In genomic region chr22:42984814-42985540, GRCh38 we compare ENCODE assay signal across 24 cellular contexts. TPM values are rescaled to one million over a fixed set of nuclear protein-coding genes. Genes with fewer than 3 reads are reported as not detected.
DNase-seq lines count a peak whose midpoint lies in the region; ATAC-seq and TF ChIP-seq lines count a peak whose summit lies in the region.
"Had no signal": no experiment of that assay in that cellular context is flagged by ENCODE, and none has a peak within 500 bp of the region (broad histone marks: within the 10 kb centered on the region; RNA-seq: fewer than 3 reads in every experiment).

No MANE protein-coding gene starts in this region.

- no peaks in the 10 kb centered on the region for H3K27me3 Mint-ChIP-seq in activated naive CD4-positive, alpha-beta T cell treated with anti-CD3 and anti-CD28 coated beads, Interleukin-2, amount 10 ng/mL, durations not matched to agents 7 days and 5 days
- H3K27me3 Mint-ChIP-seq: activated CD4-positive, alpha-beta memory T cell treated with anti-CD3 and anti-CD28 coated beads, Interleukin-2, amount 10 ng/mL, durations not matched to agents 7 days and 5 days had no signal

- H3K79me2 ChIP-seq in PC-9 (ENCODE audit: low read depth) = peaks cover 70% of the 10 kb centered on the region

- H2AFZ ChIP-seq in PC-9 = no peak overlapping the region

- CTCF ChIA-PET in AG04450 (lab: Charles Lee) = no interaction called here
- CTCF ChIA-PET in PC-9 (lab: Charles Lee) = no interaction called here
- CTCF ChIA-PET in activated naive CD4-positive, alpha-beta T cell treated with anti-CD3 and anti-CD28 coated beads, Interleukin-2, amount 10 ng/mL, durations not matched to agents 7 days and 5 days (lab: Charles Lee) = no interaction called here

- no peaks in the 10 kb centered on the region for H3K9me3 Mint-ChIP-seq in activated naive CD4-positive, alpha-beta T cell treated with anti-CD3 and anti-CD28 coated beads, Interleukin-2, amount 10 ng/mL, durations not matched to agents 7 days and 5 days
- H3K9me3 Mint-ChIP-seq: activated CD4-positive, alpha-beta memory T cell treated with anti-CD3 and anti-CD28 coated beads, Interleukin-2, amount 10 ng/mL, durations not matched to agents 7 days and 5 days; immature natural killer cell had no signal

- intact Hi-C loops in PC-9 (cut with micrococcal nuclease; ENCODE audit: unreplicated experiment) = no loop called here

- H3K4me3 Mint-ChIP-seq in activated naive CD4-positive, alpha-beta T cell treated with anti-CD3 and anti-CD28 coated beads, Interleukin-2, amount 10 ng/mL, durations not matched to agents 7 days and 5 days = no peak overlapping the region
- H3K4me3 Mint-ChIP-seq: activated CD4-positive, alpha-beta memory T cell treated with anti-CD3 and anti-CD28 coated beads, Interleukin-2, amount 10 ng/mL, durations not matched to agents 7 days and 5 days; immature natural killer cell had no signal

- peaks cover 18% of the 10 kb centered on the region for H4K20me1 ChIP-seq in PC-9 (ENCODE audit: insufficient read depth)

- BruUV-seq in PC-9 (replicated peaks; lab: Mats Ljungman, UMichigan) = no TSS peak

- H3K27ac ChIP-seq in AG04450 (ENCODE audit: low read depth, low read length) (peak overlapping the region; percentile 11), PC-9 (peak overlapping the region; percentile 13; the same call in 1 of the 2 replicates)
- H3K27ac ChIP-seq: dorsolateral prefrontal cortex, epithelial cell of prostate, left lung, thoracic aorta had no signal

- H3K4me1 Mint-ChIP-seq in activated naive CD4-positive, alpha-beta T cell treated with anti-CD3 and anti-CD28 coated beads, Interleukin-2, amount 10 ng/mL, durations not matched to agents 7 days and 5 days = no peaks in the 10 kb centered on the region
- H3K4me1 Mint-ChIP-seq: activated CD4-positive, alpha-beta memory T cell treated with anti-CD3 and anti-CD28 coated beads, Interleukin-2, amount 10 ng/mL, durations not matched to agents 7 days and 5 days had no signal

- H3K4me1 ChIP-seq in PC-9 (replicated peaks; ENCODE audit: insufficient read depth) = peaks cover 17% of the 10 kb centered on the region; the same call in 1 of the 2 replicates

- no peak overlapping the region for H3K27ac Mint-ChIP-seq in activated naive CD4-positive, alpha-beta T cell treated with anti-CD3 and anti-CD28 coated beads, Interleukin-2, amount 10 ng/mL, durations not matched to agents 7 days and 5 days
- H3K27ac Mint-ChIP-seq: activated CD4-positive, alpha-beta memory T cell treated with anti-CD3 and anti-CD28 coated beads, Interleukin-2, amount 10 ng/mL, durations not matched to agents 7 days and 5 days had no signal

- TF ChIP-seq CTCF in AG04450 (IDR thresholded peaks at IDR 0.05; ENCODE audit: low read depth, low read length) = no peak
- TF ChIP-seq CTCF in PC-9 (conservative IDR thresholded peaks at IDR 0.05) = no peak
- no peak for TF ChIP-seq CTCF in omental fat pad (IDR thresholded peaks at IDR 0.05)

- H3F3A ChIP-seq in PC-9 (ENCODE audit: insufficient read depth, low read depth) = peaks cover 23% of the 10 kb centered on the region

- H3K9me3 ChIP-seq in AG04450 (ENCODE audit: control insufficient read depth, insufficient read depth, low read length) = no peaks in the 10 kb centered on the region
- H3K9me3 ChIP-seq in PC-9 (ENCODE audit: insufficient read depth, low read depth) = no peaks in the 10 kb centered on the region
- H3K9me3 ChIP-seq in iPS-18c (ENCODE audit: control insufficient read depth, insufficient read depth, low read length) = no peaks in the 10 kb centered on the region
- H3K9me3 ChIP-seq: left lung, thoracic aorta had no signal

- H3K9me2 ChIP-seq in PC-9 (ENCODE audit: insufficient read depth) = no peaks in the 10 kb centered on the region

- no peak overlapping the region for H3K4me2 ChIP-seq in PC-9

- peak; percentile 54 for ATAC-seq in omental fat pad (ENCODE audit: low FRiP score)
- no peak for ATAC-seq in GM19395 (IDR thresholded peaks at IDR 0.05; ENCODE audit: unreplicated experiment)
- ATAC-seq in GM21515 (IDR thresholded peaks at IDR 0.05; ENCODE audit: unreplicated experiment) = no peak
- no peak for ATAC-seq in GM21619 (IDR thresholded peaks at IDR 0.05; ENCODE audit: unreplicated experiment)
- ATAC-seq: activated CD4-positive, CD25-positive, alpha-beta regulatory T cell treated with anti-CD3 and anti-CD28 coated beads, Interleukin-2, amount 50 U/mL, for 24 hours; left lung had no signal

- H3K36me3 Mint-ChIP-seq in activated naive CD4-positive, alpha-beta T cell treated with anti-CD3 and anti-CD28 coated beads, Interleukin-2, amount 10 ng/mL, durations not matched to agents 7 days and 5 days = no peaks in the 10 kb centered on the region

- H3K36me3 ChIP-seq in PC-9 (ENCODE audit: low read depth) = peaks cover 4% of the 10 kb centered on the region; the same call in 1 of the 2 replicates
- H3K36me3 ChIP-seq: left lung, thoracic aorta had no signal

- H3K27me3 ChIP-seq in AG04450 (ENCODE audit: control insufficient read depth, insufficient read depth, low read length) = no peaks in the 10 kb centered on the region
- no peaks in the 10 kb centered on the region for H3K27me3 ChIP-seq in PC-9 (ENCODE audit: insufficient read depth, low read depth)
- H3K27me3 ChIP-seq: dorsolateral prefrontal cortex, left lung had no signal

- DNase-seq in AG04450 (ENCODE audit: low read depth, low spot score) = no peak
- no peak for DNase-seq in PC-9
- no peak for DNase-seq in omental fat pad (ENCODE audit: low spot score)
- no peak for DNase-seq in activated naive CD4-positive, alpha-beta T cell treated with anti-CD3 and anti-CD28 coated beads, Interleukin-2, amount 10 ng/mL, durations not matched to agents 7 days and 5 days
- DNase-seq: activated CD4-positive, alpha-beta memory T cell treated with anti-CD3 and anti-CD28 coated beads, Interleukin-2, amount 10 ng/mL, durations not matched to agents 7 days and 5 days; activated gamma-delta T cell; dorsolateral prefrontal cortex; immature natural killer cell; left lung; NCI-H1048; NCI-H187 treated with DMSO at 0.1 percent for 48 hours; NCI-H2227 treated with DMSO at 0.1 percent for 48 hours; NCI-H748 treated with DMSO at 0.1 percent for 48 hours; Right ventricle myocardium superior; stimulated activated CD4-positive, alpha-beta T cell treated with anti-CD3 and anti-CD28 coated beads, Interleukin-2, amount 100 ng/mL, for 48 hours; stimulated activated naive CD4-positive, alpha-beta T cell; T1000 had no signal

- POLR2A ChIA-PET in AG04450 (lab: Yijun Ruan, JAX) (interaction anchor here (1.5 kb wide), 1 partner anchor 10 kb away, joined by 3 read pairs; no protein-coding TSS in a partner anchor), PC-9 (lab: Charles Lee; ENCODE audit: unreplicated experiment) (no interaction called here)

- no peak overlapping the region for H3K4me3 ChIP-seq in AG04450 (ENCODE audit: low read depth, low read length)
- H3K4me3 ChIP-seq in PC-9 = no peak overlapping the region
- H3K4me3 ChIP-seq in iPS-18c (ENCODE audit: insufficient read depth, low read depth, low read length) = 0 out of 2 replicates have a peak overlapping the region, but pooled peaks have one; percentile 9
- H3K4me3 ChIP-seq: dorsolateral prefrontal cortex, left lung, thoracic aorta had no signal

RNA-seq across cellular contexts. Expression of gene PACSIN2, which starts 30.0 kb away (rescaled TPM):
- polyA plus RNA-seq in AG04450 (2011; rRNA removed) = 59.6 and 60.2 TPM in 2 replicates
- polyA minus RNA-seq in AG04450 (2011; rRNA and poly(A)+ RNA removed) = 27.0 and 32.7 TPM in 2 replicates
- total RNA-seq in PC-9 (2021) (102 and 103 TPM in 2 replicates), omental fat pad (100 to 1,000 TPM in 1 of 4 donors, 10 to 100 TPM in 3; 39.0 to 111 (median 51.3) TPM)
